In the genomic region with DNA sequence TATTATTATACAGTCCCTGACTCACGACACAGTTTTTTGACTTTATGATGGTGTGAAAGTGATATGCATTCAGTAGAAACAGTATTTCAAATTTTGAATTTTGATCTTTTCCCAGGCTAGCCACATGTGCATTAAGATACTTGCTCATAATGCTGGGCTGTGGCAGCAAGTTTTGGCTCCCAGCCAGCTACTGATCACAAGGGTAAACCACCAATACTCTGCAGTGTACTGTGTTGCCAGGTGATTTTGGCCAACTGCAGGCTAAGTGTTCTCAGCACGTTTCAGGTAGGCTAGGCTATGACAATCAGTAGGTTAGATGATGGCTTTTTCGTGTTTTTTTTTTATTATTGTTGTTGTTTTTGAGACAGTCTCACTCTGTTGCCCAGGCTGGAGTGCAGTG, we compare ENCODE assay signal across 1 cellular context.
TF ChIP-seq lines count a peak whose summit lies in the region.

No MANE protein-coding gene starts in this region.

TF ChIP-seq in GM23338, 12 proteins besides CTCF, POLR2A, EP300 and RAD21 (continued from another document):
- TF ChIP-seq ZNF462 (CRISPR knock-in tag; IDR thresholded peaks at IDR 0.05), result no peak
- no peak for TF ChIP-seq POLR2AphosphoS5 (IDR thresholded peaks at IDR 0.05; ENCODE audit: low read depth)
- TF ChIP-seq ZNF114 (CRISPR knock-in tag; IDR thresholded peaks at IDR 0.05), result no peak
- no peak for TF ChIP-seq ZNF331 (CRISPR knock-in tag; IDR thresholded peaks at IDR 0.05; ENCODE audit: low read depth)
- TF ChIP-seq, protein P1, sequence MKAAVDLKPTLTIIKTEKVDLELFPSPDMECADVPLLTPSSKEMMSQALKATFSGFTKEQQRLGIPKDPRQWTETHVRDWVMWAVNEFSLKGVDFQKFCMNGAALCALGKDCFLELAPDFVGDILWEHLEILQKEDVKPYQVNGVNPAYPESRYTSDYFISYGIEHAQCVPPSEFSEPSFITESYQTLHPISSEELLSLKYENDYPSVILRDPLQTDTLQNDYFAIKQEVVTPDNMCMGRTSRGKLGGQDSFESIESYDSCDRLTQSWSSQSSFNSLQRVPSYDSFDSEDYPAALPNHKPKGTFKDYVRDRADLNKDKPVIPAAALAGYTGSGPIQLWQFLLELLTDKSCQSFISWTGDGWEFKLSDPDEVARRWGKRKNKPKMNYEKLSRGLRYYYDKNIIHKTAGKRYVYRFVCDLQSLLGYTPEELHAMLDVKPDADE (IDR thresholded peaks at IDR 0.05), result no peak
